In genomic region chrX:53717205-53717604, GRCh38 we compare ENCODE assay signal across 13 cellular contexts. TPM values are rescaled to one million over a fixed set of nuclear protein-coding genes. Genes with fewer than 3 reads are reported as not detected.
A peak's percentile ranks its signal among the peaks of the same experiment; 100 is the strongest.
DNase-seq lines count a peak whose midpoint lies in the region; ATAC-seq, FAIRE-seq and TF ChIP-seq lines count a peak whose summit lies in the region.
"Had no signal": no experiment of that assay in that cellular context is flagged by ENCODE, and none has a peak within 500 bp of the region (broad histone marks: within the 10 kb centered on the region; RNA-seq: fewer than 3 reads in every experiment).

No MANE protein-coding gene starts in this region.

- POLR2A ChIA-PET in activated CD8-positive, alpha-beta T cell treated with anti-CD3 and anti-CD28 coated beads for 36 hours (lab: Charles Lee), result interaction anchor here (1.1 to 5.9 kb wide), 4 partner anchors 15 to 36 kb away, joined by 3 to 58 read pairs (median 54); partner anchors contain the start of gene HUWE1

- peak in 1 of 3 donors; percentile 10 for DNase-seq in CD4-positive, CD25-positive, alpha-beta regulatory T cell
- DNase-seq in GM12891 (ENCODE audit: insufficient read length, low spot score) (no peak), naive B cell (no peak), COLO668 (lab: John Stamatoyannopoulos, UW; ENCODE audit: unreplicated experiment) (no peak), left colon (no peak), NCI-H1930 (lab: John Stamatoyannopoulos, UW) (no peak)
- DNase-seq in activated CD8-positive, alpha-beta T cell treated with anti-CD3 and anti-CD28 coated beads for 36 hours, result peak; percentile 28
- DNase-seq: NCI-H1694 had no signal

- H3K27me3 ChIP-seq in CD4-positive, CD25-positive, alpha-beta regulatory T cell (ENCODE audit: control insufficient read depth, insufficient read depth, low read length), result no peaks in the 10 kb centered on the region
- H3K27me3 ChIP-seq: gastroesophageal sphincter, neural progenitor cell had no signal

- intact Hi-C loops in activated CD8-positive, alpha-beta T cell treated with anti-CD3 and anti-CD28 coated beads for 36 hours (cut with micrococcal nuclease), result no loop called here
- intact Hi-C loops in left colon (cut with DNase I, micrococcal nuclease), result no loop called here

- H3K27ac ChIP-seq in CD4-positive, CD25-positive, alpha-beta regulatory T cell (ENCODE audit: insufficient read depth, low read length, poor library complexity, severe bottlenecking), result peak overlapping the region; percentile 90
- H3K27ac ChIP-seq: gastroesophageal sphincter, neural progenitor cell, SK-N-MC had no signal

- no peaks in the 10 kb centered on the region for H3K9me3 ChIP-seq in CD4-positive, CD25-positive, alpha-beta regulatory T cell (ENCODE audit: control insufficient read depth in 2 of 2, low read length in 2 of 2)
- H3K9me3 ChIP-seq: gastroesophageal sphincter had no signal

- H3K27me3 Mint-ChIP-seq in CD4-positive, CD25-positive, alpha-beta regulatory T cell, result no peaks in the 10 kb centered on the region
- no peaks in the 10 kb centered on the region for H3K27me3 Mint-ChIP-seq in activated CD8-positive, alpha-beta T cell treated with anti-CD3 and anti-CD28 coated beads for 36 hours
- no peaks in the 10 kb centered on the region for H3K27me3 Mint-ChIP-seq in naive B cell

- H3K4me1 Mint-ChIP-seq in CD4-positive, CD25-positive, alpha-beta regulatory T cell, result peaks cover 26 to 55% (median 40%) of the 10 kb centered on the region in 4 donors
- peaks cover 39% of the 10 kb centered on the region for H3K4me1 Mint-ChIP-seq in activated CD8-positive, alpha-beta T cell treated with anti-CD3 and anti-CD28 coated beads for 36 hours (ENCODE audit: low read depth)
- peaks cover 25 to 45% (median 35%) of the 10 kb centered on the region in 3 donors for H3K4me1 Mint-ChIP-seq in naive B cell

- H3K36me3 Mint-ChIP-seq in CD4-positive, CD25-positive, alpha-beta regulatory T cell, result no peaks in the 10 kb centered on the region
- H3K36me3 Mint-ChIP-seq in activated CD8-positive, alpha-beta T cell treated with anti-CD3 and anti-CD28 coated beads for 36 hours (ENCODE audit: low read depth), result peaks cover 8% of the 10 kb centered on the region
- no peaks in the 10 kb centered on the region for H3K36me3 Mint-ChIP-seq in naive B cell
- H3K36me3 Mint-ChIP-seq: neural progenitor cell had no signal

- no peaks in the 10 kb centered on the region for H3K9me3 Mint-ChIP-seq in CD4-positive, CD25-positive, alpha-beta regulatory T cell
- H3K9me3 Mint-ChIP-seq in activated CD8-positive, alpha-beta T cell treated with anti-CD3 and anti-CD28 coated beads for 36 hours, result no peaks in the 10 kb centered on the region
- H3K9me3 Mint-ChIP-seq in naive B cell, result peaks cover 0 to 5% (median 0%) of the 10 kb centered on the region in 7 donors

- peaks cover 55% of the 10 kb centered on the region for H3K4me1 ChIP-seq in CD4-positive, CD25-positive, alpha-beta regulatory T cell (ENCODE audit: control insufficient read depth, insufficient read depth, low read length, poor library complexity, severe bottlenecking)
- H3K4me1 ChIP-seq: gastroesophageal sphincter, neural progenitor cell had no signal

- H3K4me3 Mint-ChIP-seq in CD4-positive, CD25-positive, alpha-beta regulatory T cell, result peak overlapping the region in 2 of 4 donors; percentile 47 to 88
- H3K4me3 Mint-ChIP-seq in activated CD8-positive, alpha-beta T cell treated with anti-CD3 and anti-CD28 coated beads for 36 hours, result peak overlapping the region; percentile 90
- H3K4me3 Mint-ChIP-seq in naive B cell, result peak overlapping the region in 2 of 8 donors; percentile 18 to 45
- H3K4me3 Mint-ChIP-seq: neural progenitor cell had no signal

- CTCF ChIA-PET in activated CD8-positive, alpha-beta T cell treated with anti-CD3 and anti-CD28 coated beads for 36 hours (lab: Charles Lee), result interaction anchor here (0.7 kb wide), 1 partner anchor 36 kb away, joined by 4 read pairs; no protein-coding TSS in a partner anchor

- H3K27ac Mint-ChIP-seq in CD4-positive, CD25-positive, alpha-beta regulatory T cell, result peak overlapping the region; percentile 86 to 97 (median 90)
- H3K27ac Mint-ChIP-seq in activated CD8-positive, alpha-beta T cell treated with anti-CD3 and anti-CD28 coated beads for 36 hours, result peak overlapping the region; percentile 100
- H3K27ac Mint-ChIP-seq in naive B cell, result peak overlapping the region in 4 of 6 donors; percentile 71 to 91 (median 81)
- H3K27ac Mint-ChIP-seq: neural progenitor cell had no signal

- ATAC-seq in CD4-positive, CD25-positive, alpha-beta regulatory T cell (ENCODE audit: low read depth in 2 of 2), result no peak
- peak; percentile 18 for ATAC-seq in activated CD8-positive, alpha-beta T cell treated with anti-CD3 and anti-CD28 coated beads for 36 hours
- ATAC-seq in naive B cell (ENCODE audit: low read depth in 2 of 2) (no peak), left colon (no peak), HG03469 (IDR thresholded peaks at IDR 0.05; ENCODE audit: unreplicated experiment) (no peak)
- ATAC-seq: gastroesophageal sphincter had no signal

- no peak for TF ChIP-seq CTCF in activated CD8-positive, alpha-beta T cell treated with anti-CD3 and anti-CD28 coated beads for 36 hours (IDR thresholded peaks at IDR 0.05)

- peak overlapping the region; percentile 83 for H3K4me3 ChIP-seq in CD4-positive, CD25-positive, alpha-beta regulatory T cell (ENCODE audit: low read depth, low read length)
- H3K4me3 ChIP-seq: gastroesophageal sphincter, neural progenitor cell, SK-N-MC had no signal

- FAIRE-seq in GM12891 (lab: Jason Lieb, UNC), result peak; percentile 88
- FAIRE-seq: H54 had no signal

- no peaks in the 10 kb centered on the region for H3K36me3 ChIP-seq in CD4-positive, CD25-positive, alpha-beta regulatory T cell (ENCODE audit: control insufficient read depth, insufficient read depth, low read length)
- H3K36me3 ChIP-seq: gastroesophageal sphincter, neural progenitor cell had no signal

- no peak for TF ChIP-seq POLR2A in GM12891 (IDR thresholded peaks at IDR 0.05; ENCODE audit: low read depth, low read length)

TF ChIP-seq in GM12891, 5 proteins besides CTCF, POLR2A, EP300 and RAD21:
- TF ChIP-seq TAF1 (IDR thresholded peaks at IDR 0.05; ENCODE audit: low read depth, low read length), result no peak
- no peak for TF ChIP-seq PAX5 (IDR thresholded peaks at IDR 0.05; ENCODE audit: insufficient read depth, low read length, severe bottlenecking)
- no peak for TF ChIP-seq SPI1 (IDR thresholded peaks at IDR 0.05; ENCODE audit: low read depth, low read length)
- no peak for TF ChIP-seq POLR2AphosphoS5 (IDR thresholded peaks at IDR 0.05; ENCODE audit: low read depth, low read length)
- no peak for TF ChIP-seq POU2F2 (IDR thresholded peaks at IDR 0.05; ENCODE audit: low read depth, low read length)

RNA-seq across cellular contexts. Expression of gene HUWE1, which starts 30.7 kb away (rescaled TPM):
- total RNA-seq in CD4-positive, CD25-positive, alpha-beta regulatory T cell, result 204 TPM
- 1 to 10 TPM; 7.3 to 9.9 (median 8.7) TPM for polyA plus RNA-seq in CD4-positive, CD25-positive, alpha-beta regulatory T cell
- polyA plus RNA-seq in GM12891 (2012; ENCODE audit: low read depth, missing spikeins), result 83.5 TPM
- total RNA-seq in activated CD8-positive, alpha-beta T cell treated with anti-CD3 and anti-CD28 coated beads for 36 hours, result 100 to 1,000 TPM; 376 to 384 TPM
- 10 to 100 TPM in 5 of 6 donors, 1 to 10 TPM in 1; 7.6 to 14.2 (median 11.3) TPM for polyA plus RNA-seq in naive B cell (ENCODE audit: low read depth in 6 of 6)
- total RNA-seq in left colon, result 100 to 1,000 TPM; 114 to 141 TPM
